9 cellular contexts compared by ENCODE assay signal in the genomic region with DNA sequence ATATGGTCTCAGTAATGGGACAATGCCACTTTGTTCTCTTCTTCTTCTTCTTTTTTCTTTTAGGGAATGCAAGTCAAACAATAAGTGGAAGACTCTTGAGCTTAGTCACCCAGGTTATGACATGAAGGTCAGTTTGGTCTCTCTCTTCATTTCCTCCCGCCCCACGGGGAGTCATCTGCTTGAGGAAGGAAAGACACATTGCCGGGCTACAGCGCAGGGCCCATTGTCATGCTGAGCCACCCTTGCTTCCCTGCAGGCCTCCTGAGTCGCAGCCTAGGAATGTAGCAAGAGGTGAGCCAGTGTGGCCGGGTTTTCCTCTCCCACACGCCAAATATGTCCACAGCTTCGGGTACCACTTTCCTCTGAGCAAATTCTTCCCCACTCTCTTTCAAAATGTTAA. TPM values are rescaled to one million over a fixed set of nuclear protein-coding genes. Genes with fewer than 3 reads are reported as not detected.
A peak's percentile ranks its signal among the peaks of the same experiment; 100 is the strongest.
DNase-seq lines count a peak whose midpoint lies in the region; FAIRE-seq and TF ChIP-seq lines count a peak whose summit lies in the region.
"Had no signal": no experiment of that assay in that cellular context is flagged by ENCODE, and none has a peak within 500 bp of the region (broad histone marks: within the 10 kb centered on the region; RNA-seq: fewer than 3 reads in every experiment).

No MANE protein-coding gene starts in this region.

- peak; percentile 18 for DNase-seq in ACHN
- DNase-seq in HTR-8/SVneo (ENCODE audit: insufficient read length, low spot score) = peak; percentile 26
- peak; percentile 54 for DNase-seq in adipocyte (ENCODE audit: low read depth)
- peak; percentile 60 for DNase-seq in iPS DF 6.9 (ENCODE audit: low read depth, low spot score)
- no peak for DNase-seq in pons (ENCODE audit: low spot score)
- no peak for DNase-seq in retina
- DNase-seq in suprapubic skin (ENCODE audit: low spot score in 2 of 2) = no peak
- no peak for DNase-seq in effector CD4-positive, alpha-beta T cell

- no peaks in the 10 kb centered on the region for H3K27me3 ChIP-seq in adipocyte (replicated peaks; ENCODE audit: control insufficient read depth, insufficient read depth, low read length)
- H3K27me3 ChIP-seq in iPS DF 6.9 (ENCODE audit: control insufficient read depth, insufficient read depth, low read length) = no peaks in the 10 kb centered on the region
- no peaks in the 10 kb centered on the region for H3K27me3 ChIP-seq in suprapubic skin
- H3K27me3 ChIP-seq: pancreas had no signal

- TF ChIP-seq POLR2A in suprapubic skin (IDR thresholded peaks at IDR 0.05) = no peak

- H3K4me3 ChIP-seq in adipocyte (ENCODE audit: low read length) = no peak overlapping the region
- H3K4me3 ChIP-seq in iPS DF 6.9 (ENCODE audit: low read length) = no peak overlapping the region
- no peak overlapping the region for H3K4me3 ChIP-seq in suprapubic skin
- H3K4me3 ChIP-seq: pancreas had no signal

- H3K9ac ChIP-seq in adipocyte (ENCODE audit: low read length) = no peak overlapping the region

- in situ Hi-C loops in ACHN (cut with HindIII; ENCODE audit: low pct_ligation_motif_present, low pct_unique_long_range_greater_than_20kb, low sequenced_read_pairs) = no loop called here

- no peak for TF ChIP-seq CTCF in suprapubic skin (IDR thresholded peaks at IDR 0.05)

- no peak for TF ChIP-seq EP300 in suprapubic skin (IDR thresholded peaks at IDR 0.05)

- H3K27ac ChIP-seq in iPS DF 6.9 (ENCODE audit: low read length) (no peak overlapping the region), suprapubic skin (no peak overlapping the region)
- H3K27ac ChIP-seq: pancreas had no signal

- H3K9me3 ChIP-seq in adipocyte (ENCODE audit: control insufficient read depth, low read length) = no peaks in the 10 kb centered on the region
- H3K9me3 ChIP-seq in iPS DF 6.9 (ENCODE audit: control insufficient read depth, insufficient read depth, low read length) = no peaks in the 10 kb centered on the region
- H3K9me3 ChIP-seq in suprapubic skin = no peaks in the 10 kb centered on the region
- H3K9me3 ChIP-seq: pancreas had no signal

- no peaks in the 10 kb centered on the region for H3K36me3 ChIP-seq in adipocyte (ENCODE audit: control insufficient read depth, insufficient read depth, low read length, severe bottlenecking)
- no peaks in the 10 kb centered on the region for H3K36me3 ChIP-seq in iPS DF 6.9 (ENCODE audit: control insufficient read depth, insufficient read depth, low read length)
- no peaks in the 10 kb centered on the region for H3K36me3 ChIP-seq in suprapubic skin
- H3K36me3 ChIP-seq: pancreas had no signal

- peaks cover 8% of the 10 kb centered on the region for H3K4me1 ChIP-seq in adipocyte (ENCODE audit: control insufficient read depth, insufficient read depth, low read length)
- H3K4me1 ChIP-seq in iPS DF 6.9 (ENCODE audit: control insufficient read depth, insufficient read depth, low read length) = 0 out of 2 replicates have a peak, but pooled peaks cover 1% of the 10 kb centered on the region
- H3K4me1 ChIP-seq in suprapubic skin = no peaks in the 10 kb centered on the region
- H3K4me1 ChIP-seq: pancreas had no signal

- peak; percentile 20 for FAIRE-seq in HTR-8/SVneo (lab: Jason Lieb, UNC)
- FAIRE-seq: pancreas had no signal

- WGBS in iPS DF 6.9 (ENCODE audit: insufficient coverage, insufficient read length) = no CpG with 5 or more reads among the region's 8 CpGs
- 57% methylated on average over 8 of the region's 8 CpGs for WGBS in suprapubic skin

RNA-seq across cellular contexts. Expression of a gene that starts 47.6 kb away (rescaled TPM):
- total RNA-seq in suprapubic skin = 10 to 100 TPM; 13.8 to 27.4 (median 21.0) TPM

Comparison
In these comparisons a context has a peak if more than half of its experiments do, and no peak if none do; other contexts are left out.
1. DNase-seq: peak in ACHN (single experiment), HTR-8/SVneo (single experiment), adipocyte (single experiment) and iPS DF 6.9 (single experiment); none in pons (single experiment), retina (single experiment), suprapubic skin (0 of 2) and effector CD4-positive, alpha-beta T cell (single experiment).